ENCODE assay signal across 24 cellular contexts in genomic region chr5:167953151-167953788, GRCh38.
DNase-seq lines count a peak whose midpoint lies in the region; ATAC-seq, FAIRE-seq and TF ChIP-seq lines count a peak whose summit lies in the region.
"Had no signal": no experiment of that assay in that cellular context is flagged by ENCODE, and none has a peak within 500 bp of the region (broad histone marks: within the 10 kb centered on the region; RNA-seq: fewer than 3 reads in every experiment).

No MANE protein-coding gene starts in this region.

- H3K4me1 ChIP-seq in astrocyte (ENCODE audit: insufficient read depth, low read length) (peaks cover 17% of the 10 kb centered on the region), BE2C (no peaks in the 10 kb centered on the region)

- H3K79me2 ChIP-seq in astrocyte (ENCODE audit: insufficient read depth, low read length): no peaks in the 10 kb centered on the region

- H3K27me3 ChIP-seq in astrocyte (ENCODE audit: insufficient read depth, low read length): no peaks in the 10 kb centered on the region
- H3K27me3 ChIP-seq in BE2C: no peaks in the 10 kb centered on the region
- H3K27me3 ChIP-seq: thyroid gland had no signal

- peaks cover 54% of the 10 kb centered on the region for H3K4me1 Mint-ChIP-seq in astrocyte (ENCODE audit: low read depth, unreplicated experiment)
- H3K4me1 Mint-ChIP-seq: stimulated activated naive B cell treated with anti-CD40 and anti-IgM and Interleukin-4, amounts not matched to agents 10 μg/mL and 1 μg/mL and 100 μg/mL, for 72 hours had no signal

- no peak overlapping the region for H3K4me2 ChIP-seq in astrocyte (ENCODE audit: low read length)

- no peaks in the 10 kb centered on the region for H4K20me1 ChIP-seq in astrocyte (ENCODE audit: insufficient read depth, low read length)

- H3K9me3 ChIP-seq in astrocyte (ENCODE audit: insufficient read depth, low read depth, low read length): no peaks in the 10 kb centered on the region
- no peaks in the 10 kb centered on the region for H3K9me3 ChIP-seq in BE2C
- H3K9me3 ChIP-seq: thyroid gland had no signal

- no peaks in the 10 kb centered on the region for H3K27me3 Mint-ChIP-seq in astrocyte (ENCODE audit: low read depth, unreplicated experiment)
- H3K27me3 Mint-ChIP-seq: stimulated activated naive B cell treated with anti-CD40 and anti-IgM and Interleukin-4, amounts not matched to agents 10 μg/mL and 1 μg/mL and 100 μg/mL, for 72 hours had no signal

- ATAC-seq in Right ventricle myocardium superior (ENCODE audit: poor library complexity) (peak; percentile 21), HG03571 (IDR thresholded peaks at IDR 0.05; ENCODE audit: unreplicated experiment) (no peak)
- ATAC-seq: stimulated activated naive B cell treated with anti-CD40 and anti-IgM and Interleukin-4, amounts not matched to agents 10 μg/mL and 1 μg/mL and 100 μg/mL, for 72 hours had no signal

- H2AFZ ChIP-seq in astrocyte (ENCODE audit: low read depth, low read length): no peak overlapping the region

- peaks cover 3% of the 10 kb centered on the region for H3K36me3 ChIP-seq in astrocyte (ENCODE audit: insufficient read depth, low read length)
- no peaks in the 10 kb centered on the region for H3K36me3 ChIP-seq in BE2C
- H3K36me3 ChIP-seq: thyroid gland had no signal

- no peak overlapping the region for H3K4me3 Mint-ChIP-seq in astrocyte (ENCODE audit: unreplicated experiment)
- H3K4me3 Mint-ChIP-seq: CD4-positive, alpha-beta T cell; H9; stimulated activated naive B cell treated with anti-CD40 and anti-IgM and Interleukin-4, amounts not matched to agents 10 μg/mL and 1 μg/mL and 100 μg/mL, for 72 hours had no signal

- intact Hi-C loops in Right ventricle myocardium superior (cut with DNase I) (no loop called here), cardiac septum (cut with DNase I) (no loop called here)

- DNase-seq in Right ventricle myocardium superior (no peak), cardiac septum (ENCODE audit: low spot score) (no peak), astrocyte (ENCODE audit: low read depth) (no peak), left kidney (ENCODE audit: low read depth, low spot score) (peak; percentile 49), BE2C (no peak), Ammon's horn (ENCODE audit: low spot score) (no peak)
- no peak for DNase-seq in activated CD4-positive, alpha-beta T cell treated with anti-CD3 and anti-CD28 coated beads for 4 hours
- DNase-seq: activated CD4-positive, alpha-beta T cell treated with anti-CD3 and anti-CD28 coated beads, Interleukin-2, amount 50 U/mL, for 1 hour; activated gamma-delta T cell treated with Interleukin-2 at 50 U/mL for 16 hours; CD4-positive, alpha-beta T cell; head of caudate nucleus; KBM-7; mesenchymal stem cell; NCI-H1092; NCI-H2107; NCI-H524 treated with DMSO at 0.1 percent for 48 hours; OCI-M1; stimulated activated naive B cell treated with anti-CD40 and anti-IgM and Interleukin-4, amounts not matched to agents 10 μg/mL and 1 μg/mL and 100 μg/mL, for 72 hours; thyroid gland had no signal

- H3K27ac Mint-ChIP-seq in astrocyte (ENCODE audit: unreplicated experiment): peak overlapping the region; percentile 97
- H3K27ac Mint-ChIP-seq: CD4-positive, alpha-beta T cell; stimulated activated naive B cell treated with anti-CD40 and anti-IgM and Interleukin-4, amounts not matched to agents 10 μg/mL and 1 μg/mL and 100 μg/mL, for 72 hours had no signal

- no peak overlapping the region for H3K27ac ChIP-seq in astrocyte (ENCODE audit: low read depth, low read length)
- H3K27ac ChIP-seq: thyroid gland had no signal

- TF ChIP-seq CTCF in astrocyte (IDR thresholded peaks at IDR 0.05; ENCODE audit: insufficient read depth, low read depth, low read length): no peak
- no peak for TF ChIP-seq CTCF in BE2C (IDR thresholded peaks at IDR 0.05; ENCODE audit: low read depth, low read length)

- peaks cover 24% of the 10 kb centered on the region for H3K36me3 Mint-ChIP-seq in astrocyte (ENCODE audit: low read depth, unreplicated experiment)
- H3K36me3 Mint-ChIP-seq: stimulated activated naive B cell treated with anti-CD40 and anti-IgM and Interleukin-4, amounts not matched to agents 10 μg/mL and 1 μg/mL and 100 μg/mL, for 72 hours had no signal

- H3K4me3 ChIP-seq in astrocyte (ENCODE audit: insufficient read depth, low read depth, low read length) (no peak overlapping the region), BE2C (ENCODE audit: low read depth, low read length) (no peak overlapping the region)
- H3K4me3 ChIP-seq: thyroid gland had no signal

- no peak overlapping the region for H3K9ac ChIP-seq in astrocyte (ENCODE audit: low read length)

- H3K9me3 Mint-ChIP-seq in astrocyte (ENCODE audit: unreplicated experiment): peaks cover 17% of the 10 kb centered on the region

- no peak for FAIRE-seq in astrocyte (lab: Jason Lieb, UNC)
- FAIRE-seq: GM18507, islet of Langerhans, TTC549 had no signal
